In genomic region chr9:2413196-2413840, GRCh38 we compare ENCODE assay signal across 17 cellular contexts.
DNase-seq lines count a peak whose midpoint lies in the region; ATAC-seq, FAIRE-seq and TF ChIP-seq lines count a peak whose summit lies in the region.
"Had no signal": no experiment of that assay in that cellular context is flagged by ENCODE, and none has a peak within 500 bp of the region (broad histone marks: within the 10 kb centered on the region; RNA-seq: fewer than 3 reads in every experiment).

No MANE protein-coding gene starts in this region.

- H3K18ac ChIP-seq in H1 (ENCODE audit: extremely low read depth, low read length): peak overlapping the region; percentile 29; the same call in 1 of the 2 replicates

- no peak overlapping the region for H2BK12ac ChIP-seq in H1 (ENCODE audit: low read depth, low read length)

- no peaks in the 10 kb centered on the region for H3K27me3 ChIP-seq in H1 (replicated peaks in 1 of 4; ENCODE audit: control insufficient read depth in 3 of 4, extremely low read depth in 1 of 4, insufficient read depth in 3 of 4, low read length in 3 of 4)
- H3K27me3 ChIP-seq in pancreas: no peaks in the 10 kb centered on the region
- no peaks in the 10 kb centered on the region for H3K27me3 ChIP-seq in CD8-positive, alpha-beta T cell (ENCODE audit: insufficient read depth, low read length)
- H3K27me3 ChIP-seq: BE2C had no signal

- FAIRE-seq in H1 (lab: Jason Lieb, UNC) (no peak), pancreas (lab: Jason Lieb, UNC) (no peak)

- H3K9me3 ChIP-seq in H1 (ENCODE audit: insufficient read depth in 2 of 2, low read depth in 1 of 2, low read length in 1 of 2) (no peaks in the 10 kb centered on the region; a peak in 1 of 4 replicates), pancreas (no peaks in the 10 kb centered on the region)
- no peaks in the 10 kb centered on the region for H3K9me3 ChIP-seq in CD8-positive, alpha-beta T cell (ENCODE audit: low read length)
- H3K9me3 ChIP-seq: BE2C had no signal

- POLR2A ChIA-PET in H1 (lab: Charles Lee; ENCODE audit: partially characterized antibody): no interaction called here
- POLR2A ChIA-PET in CD8-positive, alpha-beta T cell (lab: Charles Lee): no interaction called here

- no peaks in the 10 kb centered on the region for H3K4me1 Mint-ChIP-seq in CD8-positive, alpha-beta T cell (ENCODE audit: low read depth)
- H3K4me1 Mint-ChIP-seq: CD8-positive, alpha-beta memory T cell had no signal

- no peak overlapping the region for H3K4ac ChIP-seq in H1 (replicated peaks; ENCODE audit: insufficient read length, low read depth, low read length)

- no peak overlapping the region for H2BK20ac ChIP-seq in H1 (ENCODE audit: low read length)

- H3K23me2 ChIP-seq in H1 (ENCODE audit: low read depth, low read length): no peaks in the 10 kb centered on the region

- peaks cover 3% of the 10 kb centered on the region for H3K27me3 Mint-ChIP-seq in CD8-positive, alpha-beta T cell (ENCODE audit: low read depth)

- no peak for TF ChIP-seq POLR2A in H1 (IDR thresholded peaks at IDR 0.05; ENCODE audit: control extremely low read depth in 1 of 2, low read depth in 2 of 2, low read length in 2 of 2)

- H3K36me3 ChIP-seq in H1 (ENCODE audit: control insufficient read depth in 2 of 4, insufficient read depth in 4 of 4, low read length in 3 of 4): no peaks in the 10 kb centered on the region
- H3K36me3 ChIP-seq in pancreas: no peaks in the 10 kb centered on the region
- no peaks in the 10 kb centered on the region for H3K36me3 ChIP-seq in CD8-positive, alpha-beta T cell (ENCODE audit: insufficient read depth, low read length)
- H3K36me3 ChIP-seq: BE2C had no signal

- intact Hi-C loops in pancreas (cut with DNase I): no loop called here
- intact Hi-C loops in CD8-positive, alpha-beta T cell (cut with DNase I, micrococcal nuclease): no loop called here

- H3K36me3 Mint-ChIP-seq in CD8-positive, alpha-beta T cell: no peaks in the 10 kb centered on the region
- H3K36me3 Mint-ChIP-seq: CD8-positive, alpha-beta memory T cell had no signal

- H3K4me3 ChIP-seq in H1 (ENCODE audit: extremely low read depth in 1 of 4, insufficient read depth in 2 of 4, low read depth in 3 of 4, low read length in 4 of 4) (no peak overlapping the region), pancreas (no peak overlapping the region)
- H3K4me3 ChIP-seq in CD8-positive, alpha-beta T cell (ENCODE audit: low read depth, low read length): no peak overlapping the region

- TF ChIP-seq EP300 in H1 (IDR thresholded peaks at IDR 0.05; ENCODE audit: borderline replicate concordance in 1 of 2, low read depth in 2 of 2, low read length in 2 of 2): no peak

- H3K79me2 ChIP-seq in H1 (ENCODE audit: control insufficient read depth in 1 of 2, insufficient read depth in 2 of 2, low read length in 2 of 2): no peaks in the 10 kb centered on the region

- peak; percentile 92 to 94 (median 94) for ATAC-seq in pancreas
- ATAC-seq in CD8-positive, alpha-beta T cell: no peak
- no peak for ATAC-seq in HG03039 (IDR thresholded peaks at IDR 0.05; ENCODE audit: unreplicated experiment)

- no peak overlapping the region for H2AK5ac ChIP-seq in H1 (ENCODE audit: low read depth, low read length)

- H2BK120ac ChIP-seq in H1 (replicated peaks; ENCODE audit: low read depth, low read length): no peak overlapping the region

- H3K23ac ChIP-seq in H1 (ENCODE audit: insufficient read length): no peak overlapping the region

- H4K91ac ChIP-seq in H1 (replicated peaks; ENCODE audit: insufficient read length, low read length): no peak overlapping the region

- H4K8ac ChIP-seq in H1 (ENCODE audit: extremely low read depth, insufficient read depth, low read length): no peak overlapping the region

- H3K9ac ChIP-seq in H1 (replicated peaks in 1 of 4; ENCODE audit: extremely low read depth in 1 of 4, low read depth in 3 of 4, low read length in 3 of 4): no peak overlapping the region

- no peak for TF ChIP-seq RAD21 in H1 (IDR thresholded peaks at IDR 0.05 in 1 of 2, conservative IDR thresholded peaks at IDR 0.05 in 1 of 2; ENCODE audit: low read depth in 2 of 2, low read length in 2 of 2)

- H3K27ac ChIP-seq in H1 (ENCODE audit: low read depth, low read length) (no peak overlapping the region), pancreas (peak overlapping the region in 3 of 4 donors; percentile 28 to 73 (median 65)), caudate nucleus (ENCODE audit: low read depth, low read length) (no peak overlapping the region)
- no peak overlapping the region for H3K27ac ChIP-seq in CD8-positive, alpha-beta T cell (ENCODE audit: low read depth, low read length)

- TF ChIP-seq CTCF in H1 (IDR thresholded peaks at IDR 0.05; ENCODE audit: control extremely low read depth in 1 of 3, insufficient read depth in 1 of 3, low read depth in 1 of 3, low read length in 3 of 3) (no peak), pancreas (IDR thresholded peaks at IDR 0.05) (no peak)
- TF ChIP-seq CTCF in CD8-positive, alpha-beta T cell (IDR thresholded peaks at IDR 0.05): no peak

- H3K27ac Mint-ChIP-seq in CD8-positive, alpha-beta T cell: no peak overlapping the region
- H3K27ac Mint-ChIP-seq: CD8-positive, alpha-beta memory T cell had no signal

- H2BK15ac ChIP-seq in H1 (ENCODE audit: low read length): no peak overlapping the region

- CTCF ChIA-PET in H1 (lab: Charles Lee; ENCODE audit: partially characterized antibody): no interaction called here
- CTCF ChIA-PET in CD8-positive, alpha-beta T cell (lab: Charles Lee): no interaction called here

- H4K5ac ChIP-seq in H1 (ENCODE audit: insufficient read length, low read depth, low read length): no peak overlapping the region

- H3K4me2 ChIP-seq in H1 (ENCODE audit: insufficient read depth in 1 of 2, low read depth in 2 of 2, low read length in 2 of 2): no peak overlapping the region

- DNase-seq in EL: peak; percentile 14
- DNase-seq in M059J (ENCODE audit: low read depth): peak; percentile 18
- DNase-seq in H1 (ENCODE audit: low read depth in 1 of 2, low spot score in 2 of 2): no peak
- DNase-seq in pancreas: peak in 3 of 6 donors; percentile 64 to 75 (median 69)
- DNase-seq in CD8-positive, alpha-beta T cell: no peak
- no peak for DNase-seq in caudate nucleus (lab: John Stamatoyannopoulos, UW)
- DNase-seq in putamen (ENCODE audit: low spot score): no peak
- DNase-seq: BE2C; CD8-positive, alpha-beta memory T cell; DND-41; HCEC 1CT; IMR-90; Kasumi-1; NCI-H1930; NCI-H345; NCI-H774 had no signal

- H4K20me1 ChIP-seq in H1 (replicated peaks in 1 of 2; ENCODE audit: control insufficient read depth in 1 of 2, insufficient read depth in 2 of 2, low read length in 2 of 2): no peaks in the 10 kb centered on the region

- H3K4me1 ChIP-seq in H1 (replicated peaks in 1 of 4; ENCODE audit: control insufficient read depth in 3 of 4, insufficient read depth in 4 of 4, low read length in 3 of 4) (peaks cover 0 to 11% (median 5%) of the 10 kb centered on the region in 4 experiments; a peak in 3 of 7 replicates), pancreas (peaks cover 17 to 23% (median 23%) of the 10 kb centered on the region in 3 donors)
- no peaks in the 10 kb centered on the region for H3K4me1 ChIP-seq in CD8-positive, alpha-beta T cell (ENCODE audit: insufficient read depth, low read length)
- H3K4me1 ChIP-seq: BE2C had no signal

- H3K9me3 Mint-ChIP-seq in CD8-positive, alpha-beta T cell: no peaks in the 10 kb centered on the region

- no peak overlapping the region for H3K4me3 Mint-ChIP-seq in CD8-positive, alpha-beta T cell
- H3K4me3 Mint-ChIP-seq: CD8-positive, alpha-beta memory T cell had no signal

- H2BK5ac ChIP-seq in H1 (ENCODE audit: low read depth, low read length): no peak overlapping the region

- WGBS in H1 (ENCODE audit: extremely low coverage in 1 of 2, insufficient coverage in 1 of 2, insufficient read length in 1 of 2, insufficient replicate concordance in 2 of 2, low coverage in 1 of 2, low lambda C conversion rate in 2 of 2, missing lambda C conversion rate in 1 of 2), 2 experiments: 67% methylated on average over 4 of the region's 4 CpGs; no CpG with 5 or more reads in 1 of the 2 experiments
- 30 to 38% methylated on average over 4 of the region's 4 CpGs for WGBS in pancreas, 2 donors

- H3K56ac ChIP-seq in H1 (replicated peaks; ENCODE audit: insufficient read length, low read depth, low read length): no peak overlapping the region

- no peak overlapping the region for H2AFZ ChIP-seq in H1 (ENCODE audit: low read length)

- H3K14ac ChIP-seq in H1 (ENCODE audit: insufficient read length): no peak overlapping the region

- H3K79me1 ChIP-seq in H1 (ENCODE audit: low read depth, low read length): no peaks in the 10 kb centered on the region

TF ChIP-seq in H1, 55 proteins besides CTCF, POLR2A, EP300 and RAD21:
- TF ChIP-seq SIX5 (IDR thresholded peaks at IDR 0.05; ENCODE audit: low read depth, low read length): no peak
- TF ChIP-seq POLR2AphosphoS5 (IDR thresholded peaks at IDR 0.05; ENCODE audit: low read depth, low read length): no peak
- no peak for TF ChIP-seq GTF2F1 (IDR thresholded peaks at IDR 0.05; ENCODE audit: borderline replicate concordance, low read depth, low read length)
- no peak for TF ChIP-seq CBX5 (IDR thresholded peaks at IDR 0.05; ENCODE audit: low read depth, low read length)
- TF ChIP-seq TEAD4 (IDR thresholded peaks at IDR 0.05; ENCODE audit: low read depth, low read length): no peak
- no peak for TF ChIP-seq RXRA (IDR thresholded peaks at IDR 0.05; ENCODE audit: insufficient read depth, low read depth, low read length)

Comparison
In these comparisons a context has a peak if more than half of its experiments do, and no peak if none do; other contexts are left out.
1. DNase-seq: peak in EL (single experiment) and M059J (single experiment); none in H1 (0 of 2), CD8-positive, alpha-beta T cell (0 of 7), caudate nucleus (0 of 61) and putamen (single experiment).
2. H3K27ac ChIP-seq: peak in pancreas (3 of 4); none in H1 (single experiment), CD8-positive, alpha-beta T cell (single experiment) and caudate nucleus (single experiment).
3. ATAC-seq: peak in pancreas (4 of 4); none in CD8-positive, alpha-beta T cell (single experiment) and HG03039 (single experiment).